ENCODE assay signal across 10 cellular contexts in genomic region chr17:15340966-15341365, GRCh38. TPM values are rescaled to one million over a fixed set of nuclear protein-coding genes. Genes with fewer than 3 reads are reported as not detected.
A peak's percentile ranks its signal among the peaks of the same experiment; 100 is the strongest.
DNase-seq lines count a peak whose midpoint lies in the region; ATAC-seq, FAIRE-seq and TF ChIP-seq lines count a peak whose summit lies in the region.
"Had no signal": no experiment of that assay in that cellular context is flagged by ENCODE, and none has a peak within 500 bp of the region (broad histone marks: within the 10 kb centered on the region; RNA-seq: fewer than 3 reads in every experiment).

No MANE protein-coding gene starts in this region.

- H3K36me3 ChIP-seq in GM23248 (ENCODE audit: low read depth): no peaks in the 10 kb centered on the region
- no peaks in the 10 kb centered on the region for H3K36me3 ChIP-seq in psoas muscle (ENCODE audit: insufficient read depth in 1 of 2, low read depth in 1 of 2)
- H3K36me3 ChIP-seq in SJCRH30: no peaks in the 10 kb centered on the region

- H3K9me2 ChIP-seq in GM23248 (ENCODE audit: insufficient read depth): no peaks in the 10 kb centered on the region

- no peak for TF ChIP-seq CTCF in psoas muscle (IDR thresholded peaks at IDR 0.05)

- in situ Hi-C loops in GM23248 (cut with MboI): no loop called here

- no peaks in the 10 kb centered on the region for H3K79me2 ChIP-seq in GM23248 (ENCODE audit: insufficient read depth)

- H3K9me3 ChIP-seq in GM23248 (ENCODE audit: low read depth) (no peaks in the 10 kb centered on the region), right cardiac atrium (ENCODE audit: control insufficient read depth, low read length) (no peaks in the 10 kb centered on the region), psoas muscle (no peaks in the 10 kb centered on the region), SJCRH30 (replicated peaks) (no peaks in the 10 kb centered on the region)

- no peak overlapping the region for H3K27ac Mint-ChIP-seq in activated naive CD8-positive, alpha-beta T cell

- H3K4me3 ChIP-seq in GM23248 (peak overlapping the region; percentile 56), right cardiac atrium (ENCODE audit: low read length) (peak overlapping the region; percentile 57), psoas muscle (peak overlapping the region; percentile 73), SJCRH30 (no peak overlapping the region)

- H3K4me3 Mint-ChIP-seq in activated naive CD8-positive, alpha-beta T cell: peak overlapping the region; percentile 82

- H3K4me2 ChIP-seq in GM23248 (ENCODE audit: unreplicated experiment): peak overlapping the region; percentile 47

- peaks cover 11% of the 10 kb centered on the region for H3K4me1 Mint-ChIP-seq in activated naive CD8-positive, alpha-beta T cell (ENCODE audit: low read depth)

- CTCF ChIA-PET in HEK293T (lab: Yijun Ruan, JAX): interaction anchor here (1.1 kb wide), 1 partner anchor 10 kb away, joined by 3 read pairs; no protein-coding TSS in a partner anchor

- peaks cover 38% of the 10 kb centered on the region for H3K27me3 Mint-ChIP-seq in activated naive CD8-positive, alpha-beta T cell

- H2AFZ ChIP-seq in GM23248: peak overlapping the region; percentile 70

- H3F3A ChIP-seq in GM23248 (ENCODE audit: insufficient read depth): peaks cover 10% of the 10 kb centered on the region; the same call in 1 of the 2 replicates

- POLR2A ChIA-PET in HEK293T (lab: Yijun Ruan, JAX): no interaction called here

- no peak for FAIRE-seq in GM12892 (lab: Jason Lieb, UNC)

- H3K9me3 Mint-ChIP-seq in activated naive CD8-positive, alpha-beta T cell (ENCODE audit: low read depth): peaks cover 3% of the 10 kb centered on the region

- peaks cover 17% of the 10 kb centered on the region for H3K4me1 ChIP-seq in GM23248 (ENCODE audit: insufficient read depth)
- H3K4me1 ChIP-seq in right cardiac atrium (ENCODE audit: control insufficient read depth, insufficient read depth, low read length): no peaks in the 10 kb centered on the region
- H3K4me1 ChIP-seq in psoas muscle: peaks cover 3% of the 10 kb centered on the region
- H3K4me1 ChIP-seq in SJCRH30: no peaks in the 10 kb centered on the region

- WGBS in GM23248 (ENCODE audit: low coverage in 1 of 2, low lambda C conversion rate in 2 of 2, missing lambda C conversion rate in 2 of 2), 2 experiments: 20 to 22% methylated on average over 19 of the region's 19 CpGs
- 9% methylated on average over 19 of the region's 19 CpGs for WGBS in right cardiac atrium
- 7 to 11% (median 10%) methylated on average over 19 of the region's 19 CpGs for WGBS in psoas muscle, 3 donors

- H4K20me1 ChIP-seq in GM23248 (ENCODE audit: insufficient read depth): no peaks in the 10 kb centered on the region

- peak; percentile 27 to 33 for ATAC-seq in right cardiac atrium
- ATAC-seq in psoas muscle: peak in 3 of 4 donors; percentile 38 to 72 (median 54)

- H3K27ac ChIP-seq in GM23248: no peak overlapping the region
- no peak overlapping the region for H3K27ac ChIP-seq in right cardiac atrium (ENCODE audit: low read length)
- no peak overlapping the region for H3K27ac ChIP-seq in psoas muscle
- no peak overlapping the region for H3K27ac ChIP-seq in SJCRH30
- H3K27ac ChIP-seq: HL-60 had no signal

- H3K36me3 Mint-ChIP-seq in activated naive CD8-positive, alpha-beta T cell: peaks cover 2% of the 10 kb centered on the region

- no peak for TF ChIP-seq POLR2A in GM12892 (IDR thresholded peaks at IDR 0.05; ENCODE audit: low read depth, low read length)

- DNase-seq in GM23248 (no peak), right cardiac atrium (no peak), psoas muscle (no peak), GM12892 (ENCODE audit: insufficient read length) (no peak), cortex of kidney (lab: John Stamatoyannopoulos, UW) (no peak), SJCRH30 (no peak), HEK293T (ENCODE audit: extremely low spot score) (no peak)

- H3K27me3 ChIP-seq in GM23248 (replicated peaks; ENCODE audit: insufficient read depth) (peaks cover 10% of the 10 kb centered on the region; the same call in 1 of the 2 replicates), right cardiac atrium (ENCODE audit: control insufficient read depth, insufficient read depth) (no peaks in the 10 kb centered on the region), psoas muscle (ENCODE audit: insufficient read depth in 3 of 3, low read length in 2 of 3) (peaks cover 0 to 1% (median 0%) of the 10 kb centered on the region in 3 donors), SJCRH30 (peaks cover 4% of the 10 kb centered on the region; the same call in 1 of the 2 replicates)

- intact Hi-C loops in right cardiac atrium (cut with DNase I): loop anchor here in 1 of 4 donors (5.0 kb wide), 1 partner anchor 79 kb away; no protein-coding TSS in a partner anchor
- intact Hi-C loops in psoas muscle (cut with DNase I): loop anchor here in 1 of 2 donors (10.0 kb wide), 1 partner anchor 76 kb away; the partner anchor contains the start of gene PMP22

- no peak overlapping the region for H3K9ac ChIP-seq in GM23248

TF ChIP-seq in HEK293T, 16 proteins besides CTCF, POLR2A, EP300 and RAD21:
- TF ChIP-seq CTBP1 (IDR thresholded peaks at IDR 0.05; ENCODE audit: borderline replicate concordance): no peak

RNA-seq across cellular contexts. Expression of gene TEKT3, which starts 0.4 kb away (rescaled TPM):
- not detected in 2 replicates for total RNA-seq in GM23248 (2014; rRNA removed; shearing (Covaris generic))
- polyA plus RNA-seq in GM23248 (2016; fragmentation: Nextera tagmentation; extraction: Ambion mirVana) (not detected in 2 replicates), right cardiac atrium (0.32 TPM), psoas muscle (under 1 TPM in 2 of 3 donors, not detected in 1; 0.05 to 0.13 TPM)
- total RNA-seq in right cardiac atrium (under 1 TPM in 3 of 4 donors, not detected in 1; 0.53 to 0.81 (median 0.77) TPM), psoas muscle (under 1 TPM in 2 of 4 donors, not detected in 2; 0.64 to 0.97 TPM)
- not detected for polyA plus RNA-seq in GM12892 (2012; ENCODE audit: missing spikeins)
- total RNA-seq in SJCRH30 (2014; rRNA removed; shearing (Covaris generic)): not detected in 2 replicates
- total RNA-seq: T-helper 1 cell treated with Interleukin-12 subunit alpha and Interleukin-12 subunit beta and Interleukin-4 antibody, amounts not matched to agents 30 ng/mL and 1 ng/mL, for 36 hours had no signal
